ENCODE assay signal across 8 cellular contexts in genomic region chrX:18984381-18985185, GRCh38. TPM values are rescaled to one million over a fixed set of nuclear protein-coding genes. Genes with fewer than 3 reads are reported as not detected.
DNase-seq lines count a peak whose midpoint lies in the region; ATAC-seq and TF ChIP-seq lines count a peak whose summit lies in the region.

No MANE protein-coding gene starts in this region.

- peak; percentile 32 for TF ChIP-seq CTCF in WI38 (IDR thresholded peaks at IDR 0.05; ENCODE audit: low read depth, low read length)
- peak in 1 of 2 donors; percentile 48 for TF ChIP-seq CTCF in mammary epithelial cell (conservative IDR thresholded peaks at IDR 0.05 in 1 of 2, IDR thresholded peaks at IDR 0.05 in 1 of 2; ENCODE audit: extremely low read depth in 1 of 2, insufficient read depth in 1 of 2, low read depth in 1 of 2, low read length in 2 of 2)

- 20% methylated on average over 15 of the region's 71 CpGs for WGBS in mammary epithelial cell (ENCODE audit: low coverage, missing lambda C conversion rate)

- no peaks in the 10 kb centered on the region for H3K4me1 ChIP-seq in mammary epithelial cell (ENCODE audit: insufficient read depth, low read length)

- no TSS peak for BruUV-seq in mammary epithelial cell (replicated peaks; lab: Mats Ljungman, UMichigan)

- no peaks in the 10 kb centered on the region for H4K20me1 ChIP-seq in mammary epithelial cell (ENCODE audit: insufficient read depth, low read length)

- dilution Hi-C loops in mammary epithelial cell (cut with HindIII; ENCODE audit: low sequenced_read_pairs) = no loop called here

- peak overlapping the region; percentile 57 for H3K9ac ChIP-seq in mammary epithelial cell (ENCODE audit: insufficient read depth, low read length)

- in situ Hi-C loops in mammary epithelial cell (cut with MboI; ENCODE audit: low sequenced_read_pairs in 2 of 2) = no loop called here

- ATAC-seq in GM18909 (IDR thresholded peaks at IDR 0.05; ENCODE audit: poor library complexity, unreplicated experiment) (peak; percentile 90), HG03139 (IDR thresholded peaks at IDR 0.05; ENCODE audit: unreplicated experiment) (peak; percentile 81)

- no peaks in the 10 kb centered on the region for H3K36me3 ChIP-seq in mammary epithelial cell (ENCODE audit: insufficient read depth, low read length)

- peak overlapping the region; percentile 57 for H3K27ac ChIP-seq in mammary epithelial cell (ENCODE audit: insufficient read depth, low read depth, low read length)

- peaks cover 38% of the 10 kb centered on the region for H3K79me2 ChIP-seq in mammary epithelial cell (ENCODE audit: insufficient read depth, low read length)

- H3K4me2 ChIP-seq in mammary epithelial cell (ENCODE audit: insufficient read depth, low read depth, low read length) = peak overlapping the region; percentile 71

- peak; percentile 84 for DNase-seq in AG08396 (ENCODE audit: low spot score)
- DNase-seq in NCI-H2196 treated with DMSO at 0.1 percent for 48 hours (lab: John Stamatoyannopoulos, UW; ENCODE audit: unreplicated experiment) = peak; percentile 62
- DNase-seq in mammary epithelial cell = peak; percentile 79
- DNase-seq in inferior parietal cortex (ENCODE audit: extremely low spot score) = peak; percentile 69
- DNase-seq in stimulated activated CD4-positive, alpha-beta T cell treated with anti-CD3 and anti-CD28 coated beads, Interleukin-12 subunit alpha, Interleukin-12 subunit beta, amount 100 ng/mL, for 4 hours = peak; percentile 85

- H3K4me3 ChIP-seq in WI38 (ENCODE audit: low read depth, low read length) (peak overlapping the region; percentile 60), mammary epithelial cell (replicated peaks in 1 of 3; ENCODE audit: insufficient read depth in 1 of 3, low read depth in 2 of 3, low read length in 3 of 3) (peak overlapping the region; percentile 71 to 79 (median 73))

- no peaks in the 10 kb centered on the region for H3K27me3 ChIP-seq in mammary epithelial cell (ENCODE audit: insufficient read depth, low read length)

- intact Hi-C loops in mammary epithelial cell (cut with micrococcal nuclease) = loop anchor here (1.0 kb wide), 1 partner anchor 22 kb away; no protein-coding TSS in a partner anchor

- peaks cover 2% of the 10 kb centered on the region for H3K9me3 ChIP-seq in mammary epithelial cell (replicated peaks; ENCODE audit: insufficient read depth, low read length)

- CTCF ChIA-PET in mammary epithelial cell (lab: Charles Lee; ENCODE audit: low non-redundant PET) = no interaction called here

- peak overlapping the region; percentile 87 for H2AFZ ChIP-seq in mammary epithelial cell (ENCODE audit: low read depth, low read length)

RNA-seq across cellular contexts. Expression of gene PHKA2, which starts 0.7 kb away (rescaled TPM):
- 10 to 100 TPM; 18.0 to 23.0 TPM for total RNA-seq in mammary epithelial cell
- 14.0 TPM for polyA plus RNA-seq in mammary epithelial cell
- 10.7 TPM for polyA minus RNA-seq in mammary epithelial cell

Comparison
In these comparisons a context has a peak if more than half of its experiments do, and no peak if none do; other contexts are left out.
1. Peak in every context shown above with its lines: DNase-seq, ATAC-seq, H3K4me3 ChIP-seq and H3K27ac ChIP-seq.